Comparison of ENCODE assay signal across 8 cellular contexts in genomic region chr4:77697860-77698599, GRCh38.
DNase-seq lines count a peak whose midpoint lies in the region; ATAC-seq and TF ChIP-seq lines count a peak whose summit lies in the region.

No MANE protein-coding gene starts in this region.

- no peaks in the 10 kb centered on the region for H3K4me1 Mint-ChIP-seq in activated CD8-positive, alpha-beta T cell treated with anti-CD3 and anti-CD28 coated beads, Interleukin-2, amount 10 ng/mL, durations not matched to agents 7 days and 5 days (ENCODE audit: low read depth)

- no peak for ATAC-seq in activated CD8-positive, alpha-beta T cell treated with anti-CD3 and anti-CD28 coated beads, Interleukin-2, amount 10 ng/mL, durations not matched to agents 7 days and 5 days
- ATAC-seq in GM18873 (IDR thresholded peaks at IDR 0.05; ENCODE audit: low FRiP score, unreplicated experiment), result no peak
- ATAC-seq in HG03135 (IDR thresholded peaks at IDR 0.05; ENCODE audit: unreplicated experiment), result no peak

- POLR2A ChIA-PET in activated CD8-positive, alpha-beta T cell treated with anti-CD3 and anti-CD28 coated beads, Interleukin-2, amount 10 ng/mL, durations not matched to agents 7 days and 5 days (lab: Charles Lee), result no interaction called here

- H3K27ac Mint-ChIP-seq in activated CD8-positive, alpha-beta T cell treated with anti-CD3 and anti-CD28 coated beads, Interleukin-2, amount 10 ng/mL, durations not matched to agents 7 days and 5 days, result no peak overlapping the region

- H3K9me3 ChIP-seq in DOHH2 (ENCODE audit: control insufficient read depth, insufficient read depth, low read length), result no peaks in the 10 kb centered on the region

- no peaks in the 10 kb centered on the region for H3F3A ChIP-seq in DOHH2 (ENCODE audit: control insufficient read depth, insufficient read depth)

- no peaks in the 10 kb centered on the region for H3K36me3 Mint-ChIP-seq in activated CD8-positive, alpha-beta T cell treated with anti-CD3 and anti-CD28 coated beads, Interleukin-2, amount 10 ng/mL, durations not matched to agents 7 days and 5 days (ENCODE audit: low read depth)

- no peaks in the 10 kb centered on the region for H3K36me3 ChIP-seq in DOHH2 (ENCODE audit: control insufficient read depth, low read length)

- no peaks in the 10 kb centered on the region for H3K9me3 Mint-ChIP-seq in activated CD8-positive, alpha-beta T cell treated with anti-CD3 and anti-CD28 coated beads, Interleukin-2, amount 10 ng/mL, durations not matched to agents 7 days and 5 days (ENCODE audit: insufficient read depth)

- peaks cover 7% of the 10 kb centered on the region for H3K27me3 ChIP-seq in DOHH2 (ENCODE audit: control insufficient read depth, low read length)

- no peak overlapping the region for H3K4me3 Mint-ChIP-seq in activated CD8-positive, alpha-beta T cell treated with anti-CD3 and anti-CD28 coated beads, Interleukin-2, amount 10 ng/mL, durations not matched to agents 7 days and 5 days

- TF ChIP-seq CTCF in DOHH2 (IDR thresholded peaks at IDR 0.05; ENCODE audit: low read depth, low read length, poor library complexity, severe bottlenecking) (peak; percentile 9), LNCAP (IDR thresholded peaks at IDR 0.05) (peak; percentile 72)

- DNase-seq in activated CD8-positive, alpha-beta T cell treated with anti-CD3 and anti-CD28 coated beads, Interleukin-2, amount 10 ng/mL, durations not matched to agents 7 days and 5 days, result peak; percentile 35
- DNase-seq in iPS DF 19.7 (ENCODE audit: low read depth, low spot score) (peak; percentile 60), superior temporal gyrus (ENCODE audit: extremely low spot score) (peak; percentile 55)
- DNase-seq in stimulated activated CD4-positive, alpha-beta T cell treated with anti-CD3 and anti-CD28 coated beads, Interleukin-15, amount 100 ng/mL, for 24 hours, result no peak

- H3K4me3 ChIP-seq in DOHH2 (ENCODE audit: low read length), result no peak overlapping the region

- H3K4me2 ChIP-seq in DOHH2 (ENCODE audit: low read length), result no peak overlapping the region

- no peaks in the 10 kb centered on the region for H3K4me1 ChIP-seq in DOHH2 (ENCODE audit: control insufficient read depth, low read length)

- no peaks in the 10 kb centered on the region for H3K79me2 ChIP-seq in DOHH2 (ENCODE audit: control insufficient read depth, low read length)

- no peaks in the 10 kb centered on the region for H3K9me2 ChIP-seq in DOHH2 (replicated peaks; ENCODE audit: control insufficient read depth, low read length)

- peaks cover 8% of the 10 kb centered on the region for H3K27me3 Mint-ChIP-seq in activated CD8-positive, alpha-beta T cell treated with anti-CD3 and anti-CD28 coated beads, Interleukin-2, amount 10 ng/mL, durations not matched to agents 7 days and 5 days (ENCODE audit: low read depth)

- CTCF ChIA-PET in activated CD8-positive, alpha-beta T cell treated with anti-CD3 and anti-CD28 coated beads, Interleukin-2, amount 10 ng/mL, durations not matched to agents 7 days and 5 days (lab: Charles Lee), result interaction anchor here (0.9 to 1.0 kb wide), 2 partner anchors 26 to 120 kb away, joined by 3 read pairs; no protein-coding TSS in a partner anchor

- no peaks in the 10 kb centered on the region for H4K20me1 ChIP-seq in DOHH2 (ENCODE audit: control insufficient read depth, insufficient read depth, low read depth, low read length)

- no peak overlapping the region for H3K27ac ChIP-seq in DOHH2 (ENCODE audit: low read depth, low read length)
